Comparison of ENCODE assay signal across 8 cellular contexts in genomic region chr3:88057650-88058321, GRCh38. TPM values are rescaled to one million over a fixed set of nuclear protein-coding genes. Genes with fewer than 3 reads are reported as not detected.
DNase-seq lines count a peak whose midpoint lies in the region; ATAC-seq, FAIRE-seq and TF ChIP-seq lines count a peak whose summit lies in the region.

No MANE protein-coding gene starts in this region.

- H3K36me3 Mint-ChIP-seq in activated T-helper 17 cell treated with anti-CD3 and anti-CD28 coated beads, Interleukin-2, amount 50 U/mL, for 72 hours (ENCODE audit: low read depth), result peaks cover 76% of the 10 kb centered on the region

- H3K79me2 ChIP-seq in smooth muscle cell (ENCODE audit: low read depth), result peaks cover 59% of the 10 kb centered on the region

- H3K9me3 ChIP-seq in iPS DF 6.9 (ENCODE audit: control insufficient read depth, insufficient read depth, low read length), result no peaks in the 10 kb centered on the region
- no peaks in the 10 kb centered on the region for H3K9me3 ChIP-seq in smooth muscle cell (replicated peaks; ENCODE audit: low read depth)

- peaks cover 56% of the 10 kb centered on the region for H4K20me1 ChIP-seq in smooth muscle cell (ENCODE audit: low read depth)

- no peak for ATAC-seq in activated T-helper 17 cell treated with anti-CD3 and anti-CD28 coated beads, Interleukin-2, amount 50 U/mL, for 72 hours (replicated peaks)
- ATAC-seq in HG03039 (IDR thresholded peaks at IDR 0.05; ENCODE audit: unreplicated experiment), result no peak
- no peak for ATAC-seq in HG02763 (IDR thresholded peaks at IDR 0.05; ENCODE audit: unreplicated experiment)
- no peak for ATAC-seq in GM19328 (IDR thresholded peaks at IDR 0.05; ENCODE audit: unreplicated experiment)

- H3K27ac ChIP-seq in iPS DF 6.9 (ENCODE audit: low read length), result no peak overlapping the region
- H3K27ac ChIP-seq in smooth muscle cell (ENCODE audit: low read depth), result peak overlapping the region; percentile 92

- peaks cover 32% of the 10 kb centered on the region for H3K4me1 Mint-ChIP-seq in activated T-helper 17 cell treated with anti-CD3 and anti-CD28 coated beads, Interleukin-2, amount 50 U/mL, for 72 hours

- peaks cover 11% of the 10 kb centered on the region for H3F3A ChIP-seq in smooth muscle cell (ENCODE audit: low read depth)

- in situ Hi-C loops in ACHN (cut with HindIII; ENCODE audit: low pct_ligation_motif_present, low pct_unique_long_range_greater_than_20kb, low sequenced_read_pairs), result no loop called here

- peak overlapping the region; percentile 96 for H3K4me3 Mint-ChIP-seq in activated T-helper 17 cell treated with anti-CD3 and anti-CD28 coated beads, Interleukin-2, amount 50 U/mL, for 72 hours

- DNase-seq in ACHN (peak; percentile 6), GM18507 (ENCODE audit: extremely low spot score, insufficient read length, low read depth) (no peak), iPS DF 6.9 (ENCODE audit: low read depth, low spot score) (no peak), smooth muscle cell (lab: John Stamatoyannopoulos, UW; ENCODE audit: unreplicated experiment) (no peak)

- no peaks in the 10 kb centered on the region for H3K9me3 Mint-ChIP-seq in activated T-helper 17 cell treated with anti-CD3 and anti-CD28 coated beads, Interleukin-2, amount 50 U/mL, for 72 hours

- peak overlapping the region; percentile 82 for H2AFZ ChIP-seq in smooth muscle cell (ENCODE audit: low read depth)

- H3K27me3 ChIP-seq in iPS DF 6.9 (ENCODE audit: control insufficient read depth, insufficient read depth, low read length) (no peaks in the 10 kb centered on the region), smooth muscle cell (ENCODE audit: low read depth) (no peaks in the 10 kb centered on the region)

- H3K4me2 ChIP-seq in smooth muscle cell, result peak overlapping the region; percentile 90

- H3K4me3 ChIP-seq in iPS DF 6.9 (ENCODE audit: low read length) (peak overlapping the region; percentile 99; the same call in 1 of the 2 replicates), smooth muscle cell (peak overlapping the region; percentile 95)

- peak; percentile 63 for FAIRE-seq in GM18507 (lab: Jason Lieb, UNC)

- no peaks in the 10 kb centered on the region for H3K4me1 ChIP-seq in iPS DF 6.9 (ENCODE audit: control insufficient read depth, insufficient read depth, low read length)
- H3K4me1 ChIP-seq in smooth muscle cell (ENCODE audit: low read depth), result peaks cover 40% of the 10 kb centered on the region

- WGBS in iPS DF 6.9 (ENCODE audit: insufficient coverage, insufficient read length), result no CpG with 5 or more reads among the region's 16 CpGs
- WGBS in smooth muscle cell (ENCODE audit: low lambda C conversion rate), result 11% methylated on average over 16 of the region's 16 CpGs

- H3K27me3 Mint-ChIP-seq in activated T-helper 17 cell treated with anti-CD3 and anti-CD28 coated beads, Interleukin-2, amount 50 U/mL, for 72 hours, result no peaks in the 10 kb centered on the region

- peak overlapping the region; percentile 95 for H3K27ac Mint-ChIP-seq in activated T-helper 17 cell treated with anti-CD3 and anti-CD28 coated beads, Interleukin-2, amount 50 U/mL, for 72 hours

- TF ChIP-seq CTCF in smooth muscle cell (IDR thresholded peaks at IDR 0.05; ENCODE audit: borderline replicate concordance, insufficient read depth, poor library complexity, severe bottlenecking), result no peak

- H3K9ac ChIP-seq in smooth muscle cell (ENCODE audit: low read depth), result peak overlapping the region; percentile 95

- H3K36me3 ChIP-seq in iPS DF 6.9 (ENCODE audit: control insufficient read depth, insufficient read depth, low read length) (peaks cover 5% of the 10 kb centered on the region; the same call in 1 of the 2 replicates), smooth muscle cell (ENCODE audit: low read depth) (peaks cover 9% of the 10 kb centered on the region)

RNA-seq across cellular contexts. Expression of gene CGGBP1, which starts 1.0 kb away (rescaled TPM):
- 100 to 1,000 TPM; 100 to 103 TPM for total RNA-seq in activated T-helper 17 cell treated with anti-CD3 and anti-CD28 coated beads, Interleukin-2, amount 50 U/mL, for 72 hours
- 62.3 and 82.2 TPM in 2 replicates for total RNA-seq in smooth muscle cell
- 38.3 and 38.7 TPM in 2 replicates for polyA plus RNA-seq in smooth muscle cell

RNA-seq across cellular contexts. Expression of gene ZNF654, which starts 1.3 kb away (rescaled TPM):
- 10 to 100 TPM; 24.6 to 37.0 TPM for total RNA-seq in activated T-helper 17 cell treated with anti-CD3 and anti-CD28 coated beads, Interleukin-2, amount 50 U/mL, for 72 hours
- total RNA-seq in smooth muscle cell, result 21.2 and 22.9 TPM in 2 replicates
- 4.9 and 6.4 TPM in 2 replicates for polyA plus RNA-seq in smooth muscle cell
